In genomic region chr10:114028425-114028824, GRCh38 we compare ENCODE assay signal across 26 cellular contexts. TPM values are rescaled to one million over a fixed set of nuclear protein-coding genes. Genes with fewer than 3 reads are reported as not detected.
"Had no signal": no experiment of that assay in that cellular context is flagged by ENCODE, and none has a peak within 500 bp of the region (broad histone marks: within the 10 kb centered on the region; RNA-seq: fewer than 3 reads in every experiment).

No MANE protein-coding gene starts in this region.

- H3K27ac Mint-ChIP-seq: naive thymus-derived CD4-positive, alpha-beta T cell; nephron; progenitor cell of endocrine pancreas; stimulated activated memory B cell treated with anti-CD40 and anti-IgM and Interleukin-4, amounts not matched to agents 10 μg/mL and 1 μg/mL and 100 μg/mL, for 72 hours; stimulated activated naive CD8-positive, alpha-beta T cell treated with anti-CD3 and anti-CD28 coated beads, Interleukin-15, amount 100 ng/mL, for 72 hours had no signal

- H3K4me3 ChIP-seq: hepatocyte, left ventricle myocardium inferior, lung, mucosa of descending colon, ovary, right atrium auricular region, right lobe of liver, smooth muscle cell, testis, thyroid gland, transverse colon, upper lobe of left lung had no signal

- H3K36me3 Mint-ChIP-seq: stimulated activated memory B cell treated with anti-CD40 and anti-IgM and Interleukin-4, amounts not matched to agents 10 μg/mL and 1 μg/mL and 100 μg/mL, for 72 hours had no signal

- H3K4me1 ChIP-seq: right lobe of liver had no signal

- ATAC-seq: mucosa of descending colon; naive thymus-derived CD4-positive, alpha-beta T cell; right lobe of liver; stimulated activated memory B cell treated with anti-CD40 and anti-IgM and Interleukin-4, amounts not matched to agents 10 μg/mL and 1 μg/mL and 100 μg/mL, for 72 hours; stimulated activated naive CD8-positive, alpha-beta T cell treated with anti-CD3 and anti-CD28 coated beads, Interleukin-15, amount 100 ng/mL, for 72 hours had no signal

- H3K27ac ChIP-seq: hepatocyte, left ventricle myocardium inferior, neutrophil, ovary, right atrium auricular region, right lobe of liver, testis, thyroid gland, transverse colon had no signal

- DNase-seq: islet precursor cell; left ventricle myocardium inferior; midbrain; mucosa of descending colon; naive thymus-derived CD4-positive, alpha-beta T cell; ovary; right lobe of liver; stimulated activated CD4-positive, alpha-beta T cell treated with anti-CD3 and anti-CD28 coated beads, Interleukin-1b, Interleukin-23, amount 100 ng/mL, for 48 hours; stimulated activated CD4-positive, alpha-beta T cell treated with anti-CD3 and anti-CD28 coated beads, Interleukin-2, amount 100 ng/mL, for 48 hours; stimulated activated CD4-positive, alpha-beta T cell treated with anti-CD3 and anti-CD28 coated beads, Interleukin-4, amount 100 ng/mL, for 4 hours; stimulated activated CD8-positive, alpha-beta memory T cell treated with anti-CD3 and anti-CD28 coated beads, Interleukin-4, amount 100 ng/mL, for 48 hours; stimulated activated naive CD4-positive, alpha-beta T cell treated with Interleukin-2 at 50 U/mL for 16 hours; stimulated activated naive CD8-positive, alpha-beta T cell treated with anti-CD3 and anti-CD28 coated beads, Interleukin-15, amount 100 ng/mL, for 72 hours; testis; thyroid gland; transverse colon; upper lobe of left lung had no signal

- H3K27me3 Mint-ChIP-seq: stimulated activated memory B cell treated with anti-CD40 and anti-IgM and Interleukin-4, amounts not matched to agents 10 μg/mL and 1 μg/mL and 100 μg/mL, for 72 hours had no signal

- H3K4me3 Mint-ChIP-seq: naive thymus-derived CD4-positive, alpha-beta T cell; nephron; neural crest cell; stimulated activated memory B cell treated with anti-CD40 and anti-IgM and Interleukin-4, amounts not matched to agents 10 μg/mL and 1 μg/mL and 100 μg/mL, for 72 hours; stimulated activated naive CD8-positive, alpha-beta T cell treated with anti-CD3 and anti-CD28 coated beads, Interleukin-15, amount 100 ng/mL, for 72 hours had no signal

- H3K36me3 ChIP-seq: left ventricle myocardium inferior, neutrophil, ovary, right atrium auricular region, right lobe of liver, thyroid gland, transverse colon, upper lobe of left lung had no signal

- H3K9me3 ChIP-seq: left ventricle myocardium inferior, mucosa of descending colon, neutrophil, ovary, right atrium auricular region, right lobe of liver, testis, thyroid gland, transverse colon, upper lobe of left lung had no signal

- H3K27me3 ChIP-seq: hepatocyte, ovary, right atrium auricular region, right lobe of liver, testis, thyroid gland, transverse colon, upper lobe of left lung had no signal

- H3K9me3 Mint-ChIP-seq: nephron; neural crest cell; stimulated activated memory B cell treated with anti-CD40 and anti-IgM and Interleukin-4, amounts not matched to agents 10 μg/mL and 1 μg/mL and 100 μg/mL, for 72 hours; stimulated activated naive CD8-positive, alpha-beta T cell treated with anti-CD3 and anti-CD28 coated beads, Interleukin-15, amount 100 ng/mL, for 72 hours had no signal

RNA-seq across cellular contexts. Expression of gene ADRB1, which starts 15.2 kb away (rescaled TPM):
- total RNA-seq: progenitor cell of endocrine pancreas, smooth muscle cell had no signal
- polyA plus RNA-seq: naive thymus-derived CD4-positive, alpha-beta T cell; smooth muscle cell had no signal
